Comparison of ENCODE assay signal across 1 cellular context in genomic region chr17:81378941-81379511, GRCh38.
TF ChIP-seq lines count a peak whose summit lies in the region.

No MANE protein-coding gene starts in this region.

TF ChIP-seq in SK-N-SH, 30 proteins besides CTCF, POLR2A, EP300 and RAD21 (continued from another document):
- TF ChIP-seq USF1 (IDR thresholded peaks at IDR 0.05; ENCODE audit: borderline replicate concordance, low read depth): no peak
- TF ChIP-seq TAF1 (IDR thresholded peaks at IDR 0.05; ENCODE audit: borderline replicate concordance, low read depth, low read length): no peak
- TF ChIP-seq MEF2A (IDR thresholded peaks at IDR 0.05; ENCODE audit: borderline replicate concordance, low read depth): no peak
- TF ChIP-seq TCF12 (IDR thresholded peaks at IDR 0.05): no peak
- TF ChIP-seq USF2 (IDR thresholded peaks at IDR 0.05; ENCODE audit: borderline replicate concordance, low read depth, low read length): no peak
- no peak for TF ChIP-seq NRF1 (IDR thresholded peaks at IDR 0.05; ENCODE audit: low read depth, low read length)
- no peak for TF ChIP-seq FOSL2 (IDR thresholded peaks at IDR 0.05; ENCODE audit: borderline replicate concordance, low read depth)
- TF ChIP-seq IRF3 (IDR thresholded peaks at IDR 0.05; ENCODE audit: low read depth, low read length): no peak
- no peak for TF ChIP-seq CHD2 (IDR thresholded peaks at IDR 0.05; ENCODE audit: low read length, partially characterized antibody)
- TF ChIP-seq POLR2AphosphoS5 (IDR thresholded peaks at IDR 0.05; ENCODE audit: low read depth, low read length): no peak
- TF ChIP-seq REST (IDR thresholded peaks at IDR 0.05; ENCODE audit: low read depth, low read length): no peak
- TF ChIP-seq GABPA (IDR thresholded peaks at IDR 0.05; ENCODE audit: low read depth): no peak
